ENCODE assay signal across 8 cellular contexts in the genomic region with DNA sequence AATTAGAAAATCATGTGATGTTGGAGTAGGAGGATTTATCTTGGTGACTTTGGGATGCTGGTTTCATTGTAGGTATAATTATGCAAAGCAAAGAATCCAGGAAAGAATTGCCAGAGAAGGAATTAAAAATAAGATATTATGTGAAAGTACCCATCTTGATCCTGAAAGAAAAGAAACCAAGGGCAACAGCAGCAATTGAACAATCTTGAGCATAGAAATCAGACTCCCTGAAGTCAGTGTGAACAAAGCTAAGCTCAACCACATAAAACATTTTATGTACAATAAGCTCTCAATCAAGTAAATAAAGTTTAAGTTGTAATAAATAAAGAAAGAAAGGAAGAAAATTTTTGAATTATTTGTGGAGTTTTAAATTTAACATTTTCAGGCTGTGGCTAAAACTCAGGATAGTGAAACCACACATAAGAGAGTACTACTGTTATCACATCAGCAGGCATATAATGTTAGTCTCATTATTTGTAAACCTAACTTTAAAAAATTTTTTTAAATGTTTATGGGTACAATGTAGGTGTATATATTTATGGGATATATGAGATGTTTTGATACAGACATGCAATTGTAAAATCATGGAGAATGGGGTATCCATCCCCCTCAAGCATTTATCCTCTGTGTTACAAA. TPM values are rescaled to one million over a fixed set of nuclear protein-coding genes. Genes with fewer than 3 reads are reported as not detected.
DNase-seq lines count a peak whose midpoint lies in the region; ATAC-seq, FAIRE-seq and TF ChIP-seq lines count a peak whose summit lies in the region.

No MANE protein-coding gene starts in this region.

- no peak overlapping the region for H3K4ac ChIP-seq in trophoblast cell (ENCODE audit: low read depth, low read length)

- H4K8ac ChIP-seq in trophoblast cell (ENCODE audit: low read depth, low read length) = no peak overlapping the region

- H3K27me3 ChIP-seq in trophoblast cell (ENCODE audit: insufficient read depth, low read length) = no peaks in the 10 kb centered on the region
- H3K27me3 ChIP-seq in thyroid gland = peaks cover 8% of the 10 kb centered on the region

- H2AK5ac ChIP-seq in trophoblast cell (ENCODE audit: low read length) = no peak overlapping the region

- TF ChIP-seq POLR2A in thyroid gland (IDR thresholded peaks at IDR 0.05) = no peak

- no peak overlapping the region for H3K14ac ChIP-seq in trophoblast cell (ENCODE audit: low read length)

- H3K27ac ChIP-seq in trophoblast cell (ENCODE audit: low read depth, low read length) = no peak overlapping the region
- H3K27ac ChIP-seq in thyroid gland = no peak overlapping the region

- no peak overlapping the region for H4K12ac ChIP-seq in trophoblast cell (ENCODE audit: low read depth, low read length)

- H3K79me1 ChIP-seq in trophoblast cell (ENCODE audit: low read length) = peaks cover 5% of the 10 kb centered on the region

- ATAC-seq in GM18861 (IDR thresholded peaks at IDR 0.05; ENCODE audit: unreplicated experiment) = no peak

- no peak overlapping the region for H2AFZ ChIP-seq in trophoblast cell (ENCODE audit: insufficient read depth, low read length, poor library complexity)

- no peak overlapping the region for H2BK12ac ChIP-seq in trophoblast cell (ENCODE audit: low read length)

- H3K36me3 ChIP-seq in ES-I3 (ENCODE audit: insufficient read depth, low read length) (no peaks in the 10 kb centered on the region), trophoblast cell (ENCODE audit: control insufficient read depth in 1 of 2, insufficient read depth in 2 of 2, low read length in 2 of 2) (no peaks in the 10 kb centered on the region), thyroid gland (no peaks in the 10 kb centered on the region)

- no peaks in the 10 kb centered on the region for H3K79me2 ChIP-seq in trophoblast cell (ENCODE audit: control insufficient read depth, insufficient read depth, low read length, poor library complexity)

- H2BK120ac ChIP-seq in trophoblast cell (ENCODE audit: insufficient read depth, low read length, poor library complexity) = no peak overlapping the region

- no peak overlapping the region for H3K23ac ChIP-seq in trophoblast cell (ENCODE audit: low read length)

- H3K4me2 ChIP-seq in trophoblast cell (ENCODE audit: low read length) = peak overlapping the region; percentile 70

- H3K9ac ChIP-seq in ES-I3 (ENCODE audit: low read depth, low read length) (peak overlapping the region; percentile 70), trophoblast cell (ENCODE audit: low read length) (no peak overlapping the region)

- H3K4me3 ChIP-seq in epithelial cell of esophagus (ENCODE audit: low read length) (peak overlapping the region; percentile 5), trophoblast cell (ENCODE audit: low read depth, low read length) (no peak overlapping the region), thyroid gland (replicated peaks in 1 of 3) (peak overlapping the region in 1 of 3 donors; percentile 12)

- H3K18ac ChIP-seq in trophoblast cell (ENCODE audit: low read length) = no peak overlapping the region

- no peak for TF ChIP-seq CTCF in epithelial cell of esophagus (IDR thresholded peaks at IDR 0.05; ENCODE audit: insufficient read depth, low read depth, low read length, missing control alignments)
- TF ChIP-seq CTCF in thyroid gland (IDR thresholded peaks at IDR 0.05) = no peak

- H3K4me1 ChIP-seq in ES-I3 (ENCODE audit: insufficient read depth, low read length) = no peaks in the 10 kb centered on the region
- peaks cover 10 to 11% of the 10 kb centered on the region in 2 experiments for H3K4me1 ChIP-seq in trophoblast cell (ENCODE audit: control insufficient read depth in 1 of 2, insufficient read depth in 2 of 2, low read length in 2 of 2)
- H3K4me1 ChIP-seq in thyroid gland = peaks cover 0 to 11% of the 10 kb centered on the region in 2 donors

- no peak for DNase-seq in RCC 7860 (ENCODE audit: low spot score)
- no peak for DNase-seq in epithelial cell of esophagus (ENCODE audit: low read depth)
- no peak for DNase-seq in trophoblast cell
- DNase-seq in NCI-H2107 treated with DMSO at 0.1 percent for 48 hours (lab: John Stamatoyannopoulos, UW; ENCODE audit: unreplicated experiment) = no peak
- DNase-seq in NOMO-1 treated with dmso at 0.1 percent for 144 hours (lab: John Stamatoyannopoulos, UW; ENCODE audit: unreplicated experiment) = no peak
- DNase-seq in thyroid gland = no peak

- no peak overlapping the region for H2BK5ac ChIP-seq in trophoblast cell (ENCODE audit: low read depth, low read length, poor library complexity)

- H3K9me3 ChIP-seq in ES-I3 (ENCODE audit: control insufficient read depth, insufficient read depth, low read length) = no peaks in the 10 kb centered on the region
- H3K9me3 ChIP-seq in trophoblast cell (ENCODE audit: insufficient read depth, low read depth, low read length) = peaks cover 4% of the 10 kb centered on the region
- no peaks in the 10 kb centered on the region for H3K9me3 ChIP-seq in thyroid gland

- intact Hi-C loops in thyroid gland (cut with DNase I) = no loop called here

- FAIRE-seq in RCC 7860 (lab: Jason Lieb, UNC) = peak; percentile 39

- H4K91ac ChIP-seq in trophoblast cell (ENCODE audit: low read depth, low read length) = no peak overlapping the region

RNA-seq across cellular contexts. Expression of gene GPR55, which starts 32.8 kb away (rescaled TPM):
- 0.07 and 0.08 TPM in 2 replicates for polyA plus RNA-seq in trophoblast cell (2013)
- total RNA-seq in thyroid gland = under 1 TPM in 1 of 4 donors, not detected in 3; 0.11 TPM

RNA-seq across cellular contexts. Expression of gene SPATA3, which starts 38.0 kb away (rescaled TPM):
- 0.31 and 0.37 TPM in 2 replicates for polyA plus RNA-seq in trophoblast cell (2013)
- total RNA-seq in thyroid gland = under 1 TPM in 1 of 4 donors, not detected in 3; 0.54 TPM
